ENCODE assay signal across 16 cellular contexts in the genomic region with DNA sequence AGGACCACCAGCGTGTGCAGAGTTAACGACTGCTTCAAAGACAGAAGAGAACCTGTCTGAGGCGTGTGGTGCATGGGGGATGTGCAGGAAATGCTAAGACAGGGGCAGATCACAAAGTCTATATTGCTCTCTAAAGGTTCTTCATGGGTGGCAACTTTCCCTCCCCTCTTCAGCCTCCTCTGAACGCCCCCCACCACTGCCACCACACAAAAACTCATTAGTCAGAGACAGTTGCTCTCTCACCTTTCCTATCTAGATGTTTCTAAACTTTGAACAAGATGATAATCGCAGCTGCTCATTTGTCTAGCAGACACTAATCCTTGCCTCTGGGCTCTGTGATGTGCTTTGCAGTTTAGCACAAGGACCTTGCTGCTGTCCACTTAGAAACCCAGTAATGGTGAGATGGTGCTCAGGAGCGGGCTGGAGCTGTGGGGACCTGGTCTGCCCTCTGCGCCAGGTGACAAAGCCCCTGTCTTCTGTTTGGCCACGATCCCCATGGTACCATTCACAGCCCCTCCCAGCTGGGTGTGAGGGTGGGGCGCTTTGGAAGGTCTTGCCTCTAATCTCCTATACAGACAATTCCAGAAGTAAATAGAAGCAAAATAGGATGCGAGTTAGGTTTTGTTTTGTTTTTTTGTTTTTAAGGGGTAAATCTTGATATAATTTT.
DNase-seq lines count a peak whose midpoint lies in the region; ATAC-seq and TF ChIP-seq lines count a peak whose summit lies in the region.
"Had no signal": no experiment of that assay in that cellular context is flagged by ENCODE, and none has a peak within 500 bp of the region (broad histone marks: within the 10 kb centered on the region; RNA-seq: fewer than 3 reads in every experiment).

No MANE protein-coding gene starts in this region.

- H3K27ac ChIP-seq in CD4-positive, alpha-beta T cell (ENCODE audit: low read depth, low read length) = no peak overlapping the region
- H3K27ac ChIP-seq in SJCRH30 = no peak overlapping the region
- H3K27ac ChIP-seq: PC-9 had no signal

- TF ChIP-seq CTCF in CD4-positive, alpha-beta T cell (IDR thresholded peaks at IDR 0.05) = no peak

- no peaks in the 10 kb centered on the region for H3K27me3 Mint-ChIP-seq in CD4-positive, alpha-beta T cell

- peaks cover 3% of the 10 kb centered on the region for H3K4me1 ChIP-seq in SJCRH30

- H3K36me3 Mint-ChIP-seq in CD4-positive, alpha-beta T cell (ENCODE audit: low read depth) = no peaks in the 10 kb centered on the region

- no peak overlapping the region for H3K4me3 Mint-ChIP-seq in CD4-positive, alpha-beta T cell
- H3K4me3 Mint-ChIP-seq: CD4-positive, alpha-beta memory T cell had no signal

- POLR2A ChIA-PET in CD4-positive, alpha-beta T cell (lab: Charles Lee) = interaction anchor here (0.6 kb wide), 1 partner anchor 316 kb away, joined by 3 read pairs; no protein-coding TSS in a partner anchor

- H3K36me3 ChIP-seq in SJCRH30 = no peaks in the 10 kb centered on the region

- peaks cover 19% of the 10 kb centered on the region for H3K4me1 Mint-ChIP-seq in CD4-positive, alpha-beta T cell (ENCODE audit: low read depth)

- DNase-seq in NCI-H748 (lab: John Stamatoyannopoulos, UW; ENCODE audit: unreplicated experiment) = peak; percentile 48
- DNase-seq in NCI-H748 treated with DMSO at 0.1 percent for 48 hours (lab: John Stamatoyannopoulos, UW) = no peak
- DNase-seq in CD4-positive, alpha-beta T cell = no peak
- peak; percentile 33 to 53 for DNase-seq in SJCRH30
- DNase-seq in islet precursor cell = peak; percentile 40
- no peak for DNase-seq in NCI-H1694 treated with DMSO at 0.1 percent for 48 hours (lab: John Stamatoyannopoulos, UW)
- no peak for DNase-seq in C1 segment of cervical spinal cord (lab: John Stamatoyannopoulos, UW)
- no peak for DNase-seq in SHP77 treated with DMSO at 0.1 percent for 48 hours (lab: John Stamatoyannopoulos, UW)
- DNase-seq: CD4-positive, alpha-beta memory T cell; GOT3; MV-4-11; NCI-H1436; NCI-H2107; NCI-H226; NCI-H526; PC-9 had no signal

- intact Hi-C loops in CD4-positive, alpha-beta T cell (cut with DNase I, micrococcal nuclease) = no loop called here

- no peak overlapping the region for H3K27ac Mint-ChIP-seq in CD4-positive, alpha-beta T cell

- H3K4me3 ChIP-seq in SJCRH30 = no peak overlapping the region
- H3K4me3 ChIP-seq: PC-9 had no signal

- no peaks in the 10 kb centered on the region for H3K9me3 Mint-ChIP-seq in CD4-positive, alpha-beta T cell

- no peaks in the 10 kb centered on the region for H3K27me3 ChIP-seq in CD4-positive, alpha-beta T cell (ENCODE audit: control insufficient read depth, insufficient read depth, low read length)
- H3K27me3 ChIP-seq in SJCRH30 = no peaks in the 10 kb centered on the region

- no peaks in the 10 kb centered on the region for H3K9me3 ChIP-seq in CD4-positive, alpha-beta T cell (ENCODE audit: control insufficient read depth, low read length)
- H3K9me3 ChIP-seq in SJCRH30 (replicated peaks) = no peaks in the 10 kb centered on the region

- CTCF ChIA-PET in CD4-positive, alpha-beta T cell (lab: Charles Lee) = no interaction called here

- ATAC-seq in CD4-positive, alpha-beta T cell (ENCODE audit: poor library complexity) = peak; percentile 55

Comparison
In these comparisons a context has a peak if more than half of its experiments do, and no peak if none do; other contexts are left out.
1. DNase-seq: peak in NCI-H748 (single experiment), SJCRH30 (2 of 2) and islet precursor cell (single experiment); none in NCI-H748 treated with DMSO at 0.1 percent for 48 hours (single experiment), CD4-positive, alpha-beta T cell (0 of 10), NCI-H1694 treated with DMSO at 0.1 percent for 48 hours (single experiment), C1 segment of cervical spinal cord (0 of 14) and SHP77 treated with DMSO at 0.1 percent for 48 hours (single experiment).